ENCODE assay signal across 16 cellular contexts in genomic region chr2:191917967-191918651, GRCh38.
DNase-seq lines count a peak whose midpoint lies in the region; ATAC-seq and TF ChIP-seq lines count a peak whose summit lies in the region.
"Had no signal": no experiment of that assay in that cellular context is flagged by ENCODE, and none has a peak within 500 bp of the region (broad histone marks: within the 10 kb centered on the region; RNA-seq: fewer than 3 reads in every experiment).

No MANE protein-coding gene starts in this region.

- no peak overlapping the region for H3K27ac ChIP-seq in GM23338 (ENCODE audit: low read depth)
- H3K27ac ChIP-seq: testis had no signal

- no peaks in the 10 kb centered on the region for H3K36me3 ChIP-seq in GM23338 (ENCODE audit: insufficient read depth)

- no peak for DNase-seq in GM23338 (ENCODE audit: low spot score)
- DNase-seq in NCI-H446 (lab: John Stamatoyannopoulos, UW) = peak; percentile 82 to 90
- DNase-seq in fibroblast of gingiva (ENCODE audit: low read depth) = peak; percentile 60
- no peak for DNase-seq in mesothelial cell of epicardium (ENCODE audit: low spot score in 2 of 2, unreplicated experiment in 2 of 2)
- no peak for DNase-seq in ecto neural progenitor cell (ENCODE audit: low spot score)
- DNase-seq: activated CD4-positive, alpha-beta T cell treated with anti-CD3 and anti-CD28 coated beads for 36 hours; H7; kidney glomerular epithelial cell; occipital lobe; SIG-M5; stimulated activated CD4-positive, alpha-beta T cell treated with anti-CD3 and anti-CD28 coated beads, Interleukin-4, amount 100 ng/mL, for 4 hours; testis had no signal

- H3K9me3 Mint-ChIP-seq in GM23338 (peaks cover 13% of the 10 kb centered on the region; the same call in 2 of the 3 replicates), mesothelial cell of epicardium (no peaks in the 10 kb centered on the region)

- H3K79me2 ChIP-seq in GM23338 (replicated peaks; ENCODE audit: insufficient read depth) = no peaks in the 10 kb centered on the region

- peaks cover 22% of the 10 kb centered on the region for H3K4me1 Mint-ChIP-seq in GM23338
- H3K4me1 Mint-ChIP-seq in mesothelial cell of epicardium = peaks cover 35% of the 10 kb centered on the region
- H3K4me1 Mint-ChIP-seq: activated CD4-positive, alpha-beta T cell treated with anti-CD3 and anti-CD28 coated beads for 36 hours had no signal

- peaks cover 10% of the 10 kb centered on the region for H3K4me1 ChIP-seq in GM23338 (ENCODE audit: insufficient read depth)
- H3K4me1 ChIP-seq: testis had no signal

- H3K36me3 Mint-ChIP-seq in GM23338 (ENCODE audit: low read depth) (peaks cover 9% of the 10 kb centered on the region), mesothelial cell of epicardium (no peaks in the 10 kb centered on the region)

- peak overlapping the region; percentile 80; the same call in 1 of the 2 replicates for H2AFZ ChIP-seq in GM23338

- H3K27ac Mint-ChIP-seq in GM23338 = peak overlapping the region; percentile 39
- peak overlapping the region; percentile 35 for H3K27ac Mint-ChIP-seq in mesothelial cell of epicardium
- H3K27ac Mint-ChIP-seq: activated CD4-positive, alpha-beta T cell treated with anti-CD3 and anti-CD28 coated beads for 36 hours had no signal

- no peak overlapping the region for H3K4me2 ChIP-seq in GM23338

- H3K27me3 Mint-ChIP-seq in GM23338 (ENCODE audit: insufficient read depth, low read depth, poor library complexity) (no peaks in the 10 kb centered on the region), mesothelial cell of epicardium (ENCODE audit: low read depth) (no peaks in the 10 kb centered on the region)

- H3K4me3 Mint-ChIP-seq in GM23338 (no peak overlapping the region), mesothelial cell of epicardium (no peak overlapping the region)
- H3K4me3 Mint-ChIP-seq: activated CD4-positive, alpha-beta T cell treated with anti-CD3 and anti-CD28 coated beads for 36 hours had no signal

- no peak overlapping the region for H3K4me3 ChIP-seq in GM23338
- H3K4me3 ChIP-seq: testis had no signal

- H3K27me3 ChIP-seq in GM23338 (ENCODE audit: insufficient read depth) = no peaks in the 10 kb centered on the region
- H3K27me3 ChIP-seq: testis had no signal

- TF ChIP-seq CTCF in GM23338 (conservative IDR thresholded peaks at IDR 0.05; ENCODE audit: low read depth in 2 of 2) (no peak), mesothelial cell of epicardium (IDR thresholded peaks at IDR 0.05; ENCODE audit: unreplicated experiment) (no peak)

- no peaks in the 10 kb centered on the region for H3F3A ChIP-seq in GM23338 (replicated peaks; ENCODE audit: low read depth)

- H3K9me2 ChIP-seq in GM23338 (ENCODE audit: insufficient read depth) = peaks cover 6% of the 10 kb centered on the region; the same call in 1 of the 2 replicates

- ATAC-seq in GM23338 (no peak; the same call in 2 of the 3 replicates), GM18868 (IDR thresholded peaks at IDR 0.05; ENCODE audit: unreplicated experiment) (no peak), GM21723 (IDR thresholded peaks at IDR 0.05; ENCODE audit: unreplicated experiment) (no peak), HG02623 (IDR thresholded peaks at IDR 0.05; ENCODE audit: unreplicated experiment) (no peak)
- ATAC-seq: activated CD4-positive, alpha-beta T cell treated with anti-CD3 and anti-CD28 coated beads for 36 hours; esophagus mucosa had no signal

- H4K20me1 ChIP-seq in GM23338 (replicated peaks; ENCODE audit: insufficient read depth) = no peaks in the 10 kb centered on the region

TF ChIP-seq in GM23338, 12 proteins besides CTCF, POLR2A, EP300 and RAD21 (continues in another document):
- TF ChIP-seq NANOG (IDR thresholded peaks at IDR 0.05; ENCODE audit: borderline replicate concordance) = no peak
- TF ChIP-seq ETS1 (IDR thresholded peaks at IDR 0.05) = no peak
- no peak for TF ChIP-seq JUNB (IDR thresholded peaks at IDR 0.05; ENCODE audit: unreplicated experiment)
- no peak for TF ChIP-seq ZNF331 (CRISPR knock-in tag; IDR thresholded peaks at IDR 0.05; ENCODE audit: low read depth)
- no peak for TF ChIP-seq EZH2 (IDR thresholded peaks at IDR 0.05; ENCODE audit: low read depth, unreplicated experiment)
- no peak for TF ChIP-seq ZNF114 (CRISPR knock-in tag; IDR thresholded peaks at IDR 0.05)
- TF ChIP-seq REST (IDR thresholded peaks at IDR 0.05; ENCODE audit: unreplicated experiment) = no peak
- TF ChIP-seq CREB1 (CRISPR knock-in tag; IDR thresholded peaks at IDR 0.05; ENCODE audit: low read depth) = no peak
- no peak for TF ChIP-seq EZH2phosphoT487 (IDR thresholded peaks at IDR 0.05; ENCODE audit: unreplicated experiment)

Comparison
In these comparisons a context has a peak if more than half of its experiments do, and no peak if none do; other contexts are left out.
1. DNase-seq: peak in NCI-H446 (2 of 2) and fibroblast of gingiva (single experiment); none in GM23338 (single experiment), mesothelial cell of epicardium (0 of 2) and ecto neural progenitor cell (single experiment).